14 cellular contexts compared by ENCODE assay signal in genomic region chr7:25656581-25657026, GRCh38.
A peak's percentile ranks its signal among the peaks of the same experiment; 100 is the strongest.
DNase-seq lines count a peak whose midpoint lies in the region; ATAC-seq, FAIRE-seq and TF ChIP-seq lines count a peak whose summit lies in the region.
"Had no signal": no experiment of that assay in that cellular context is flagged by ENCODE, and none has a peak within 500 bp of the region (broad histone marks: within the 10 kb centered on the region; RNA-seq: fewer than 3 reads in every experiment).

No MANE protein-coding gene starts in this region.

- H3K4me1 Mint-ChIP-seq in naive B cell (peaks cover 13 to 28% (median 27%) of the 10 kb centered on the region in 3 donors), natural killer cell (peaks cover 4 to 5% of the 10 kb centered on the region in 2 donors)
- peaks cover 23% of the 10 kb centered on the region for H3K4me1 Mint-ChIP-seq in activated T-cell treated with anti-CD3 and anti-CD28 coated beads, Interleukin-2, amount 50 U/mL, for 24 hours (ENCODE audit: low read depth)
- H3K4me1 Mint-ChIP-seq: immature natural killer cell had no signal

- H3K4me3 Mint-ChIP-seq in naive B cell, result peak overlapping the region in 6 of 8 donors; percentile 32 to 80 (median 64)
- no peak overlapping the region for H3K4me3 Mint-ChIP-seq in activated T-cell treated with anti-CD3 and anti-CD28 coated beads, Interleukin-2, amount 50 U/mL, for 24 hours
- H3K4me3 Mint-ChIP-seq in natural killer cell, result no peak overlapping the region
- H3K4me3 Mint-ChIP-seq: HFFc6; immature natural killer cell; stimulated activated memory B cell treated with anti-CD40 and anti-IgM and Interleukin-4, amounts not matched to agents 10 μg/mL and 1 μg/mL and 100 μg/mL, for 72 hours had no signal

- intact Hi-C loops in natural killer cell (cut with micrococcal nuclease), result no loop called here

- H3K27me3 ChIP-seq in BE2C, result no peaks in the 10 kb centered on the region

- H3K36me3 Mint-ChIP-seq in naive B cell (peaks cover 0 to 4% of the 10 kb centered on the region in 2 donors), natural killer cell (no peaks in the 10 kb centered on the region)
- H3K36me3 Mint-ChIP-seq in activated T-cell treated with anti-CD3 and anti-CD28 coated beads, Interleukin-2, amount 50 U/mL, for 24 hours (ENCODE audit: low read depth), result no peaks in the 10 kb centered on the region
- H3K36me3 Mint-ChIP-seq: activated naive CD8-positive, alpha-beta T cell; immature natural killer cell; stimulated activated memory B cell treated with anti-CD40 and anti-IgM and Interleukin-4, amounts not matched to agents 10 μg/mL and 1 μg/mL and 100 μg/mL, for 72 hours had no signal

- H3K9me3 Mint-ChIP-seq in naive B cell, result peaks cover 0 to 3% (median 0%) of the 10 kb centered on the region in 7 donors
- no peaks in the 10 kb centered on the region for H3K9me3 Mint-ChIP-seq in activated T-cell treated with anti-CD3 and anti-CD28 coated beads, Interleukin-2, amount 50 U/mL, for 24 hours
- H3K9me3 Mint-ChIP-seq in natural killer cell, result peaks cover 0 to 2% of the 10 kb centered on the region in 2 donors
- H3K9me3 Mint-ChIP-seq: stimulated activated memory B cell treated with anti-CD40 and anti-IgM and Interleukin-4, amounts not matched to agents 10 μg/mL and 1 μg/mL and 100 μg/mL, for 72 hours had no signal

- ATAC-seq in naive B cell (ENCODE audit: low read depth in 2 of 2) (no peak), natural killer cell (no peak)
- ATAC-seq: stimulated activated memory B cell treated with anti-CD40 and anti-IgM and Interleukin-4, amounts not matched to agents 10 μg/mL and 1 μg/mL and 100 μg/mL, for 72 hours had no signal

- H3K4me3 ChIP-seq in BE2C (ENCODE audit: low read depth, low read length), result peak overlapping the region; percentile 13; the same call in 1 of the 2 replicates

- FAIRE-seq in endometrium (lab: Jason Lieb, UNC), result peak; percentile 90

- H3K27ac Mint-ChIP-seq in naive B cell, result no peak overlapping the region
- H3K27ac Mint-ChIP-seq in activated T-cell treated with anti-CD3 and anti-CD28 coated beads, Interleukin-2, amount 50 U/mL, for 24 hours, result no peak overlapping the region
- H3K27ac Mint-ChIP-seq in natural killer cell, result no peak overlapping the region
- H3K27ac Mint-ChIP-seq: activated naive CD8-positive, alpha-beta T cell; HFFc6; immature natural killer cell; stimulated activated memory B cell treated with anti-CD40 and anti-IgM and Interleukin-4, amounts not matched to agents 10 μg/mL and 1 μg/mL and 100 μg/mL, for 72 hours had no signal

- no peaks in the 10 kb centered on the region for H3K9me3 ChIP-seq in BE2C

- no peaks in the 10 kb centered on the region for H3K27me3 Mint-ChIP-seq in naive B cell
- H3K27me3 Mint-ChIP-seq in activated T-cell treated with anti-CD3 and anti-CD28 coated beads, Interleukin-2, amount 50 U/mL, for 24 hours, result peaks cover 3% of the 10 kb centered on the region
- peaks cover 0 to 13% of the 10 kb centered on the region in 2 donors for H3K27me3 Mint-ChIP-seq in natural killer cell (ENCODE audit: low read depth in 2 of 2)
- H3K27me3 Mint-ChIP-seq: activated naive CD8-positive, alpha-beta T cell had no signal

- DNase-seq in BE2C, result peak; percentile 23
- DNase-seq in NCI-H1930 (lab: John Stamatoyannopoulos, UW), result peak; percentile 44 to 63
- DNase-seq in naive B cell, result no peak
- DNase-seq in activated T-cell treated with anti-CD3 and anti-CD28 coated beads, Interleukin-2, amount 50 U/mL, for 24 hours, result no peak
- no peak for DNase-seq in OCI-M2 (lab: John Stamatoyannopoulos, UW; ENCODE audit: unreplicated experiment)
- no peak for DNase-seq in amniotic stem cell (lab: John Stamatoyannopoulos, UW)
- no peak for DNase-seq in natural killer cell
- DNase-seq: HFFc6; immature natural killer cell; NCI-H524; stimulated activated CD4-positive, alpha-beta T cell treated with anti-CD3 and anti-CD28 coated beads, Interleukin-4, amount 100 ng/mL, for 1 hour had no signal

- no peaks in the 10 kb centered on the region for H3K36me3 ChIP-seq in BE2C

- peaks cover 36% of the 10 kb centered on the region for H3K4me1 ChIP-seq in BE2C

- TF ChIP-seq CTCF in BE2C (IDR thresholded peaks at IDR 0.05; ENCODE audit: low read depth, low read length) (no peak), natural killer cell (IDR thresholded peaks at IDR 0.05) (no peak)

Comparison
In these comparisons a context has a peak if more than half of its experiments do, and no peak if none do; other contexts are left out.
1. DNase-seq: peak in BE2C (single experiment) and NCI-H1930 (2 of 2); none in naive B cell (single experiment), activated T-cell treated with anti-CD3 and anti-CD28 coated beads, Interleukin-2, amount 50 U/mL, for 24 hours (single experiment), OCI-M2 (single experiment), amniotic stem cell (single experiment) and natural killer cell (single experiment).
2. H3K4me3 Mint-ChIP-seq: peak in naive B cell (6 of 8); none in activated T-cell treated with anti-CD3 and anti-CD28 coated beads, Interleukin-2, amount 50 U/mL, for 24 hours (single experiment) and natural killer cell (single experiment).